1 cellular context compared by ENCODE assay signal in genomic region chr20:45282700-45283528, GRCh38.
TF ChIP-seq lines count a peak whose summit lies in the region.

No MANE protein-coding gene starts in this region.

TF ChIP-seq in IMR-90, 13 proteins besides CTCF, POLR2A, EP300 and RAD21:
- TF ChIP-seq RCOR1 (IDR thresholded peaks at IDR 0.05; ENCODE audit: insufficient replicate concordance, low read length) (no peak), SMC3 (IDR thresholded peaks at IDR 0.05; ENCODE audit: low read depth, low read length) (no peak), NFE2L2 (IDR thresholded peaks at IDR 0.05; ENCODE audit: low read depth, low read length) (no peak), MAZ (IDR thresholded peaks at IDR 0.05; ENCODE audit: borderline replicate concordance, low read depth, low read length) (no peak), CEBPB (IDR thresholded peaks at IDR 0.05; ENCODE audit: low read depth, low read length) (no peak), CHD1 (IDR thresholded peaks at IDR 0.05; ENCODE audit: low read depth, low read length) (no peak), RFX5 (IDR thresholded peaks at IDR 0.05; ENCODE audit: low read depth, low read length) (no peak), MXI1 (IDR thresholded peaks at IDR 0.05; ENCODE audit: borderline replicate concordance, low read depth, low read length) (no peak), MAFK (IDR thresholded peaks at IDR 0.05; ENCODE audit: low read depth, low read length) (no peak), BHLHE40 (IDR thresholded peaks at IDR 0.05; ENCODE audit: low read depth, low read length) (no peak), FOS (IDR thresholded peaks at IDR 0.05; ENCODE audit: low read depth, low read length) (no peak), ELK1 (IDR thresholded peaks at IDR 0.05; ENCODE audit: borderline replicate concordance, low read depth, low read length) (no peak), USF2 (IDR thresholded peaks at IDR 0.05; ENCODE audit: low read depth, low read length) (no peak)
